Comparison of ENCODE assay signal across 21 cellular contexts in the genomic region with DNA sequence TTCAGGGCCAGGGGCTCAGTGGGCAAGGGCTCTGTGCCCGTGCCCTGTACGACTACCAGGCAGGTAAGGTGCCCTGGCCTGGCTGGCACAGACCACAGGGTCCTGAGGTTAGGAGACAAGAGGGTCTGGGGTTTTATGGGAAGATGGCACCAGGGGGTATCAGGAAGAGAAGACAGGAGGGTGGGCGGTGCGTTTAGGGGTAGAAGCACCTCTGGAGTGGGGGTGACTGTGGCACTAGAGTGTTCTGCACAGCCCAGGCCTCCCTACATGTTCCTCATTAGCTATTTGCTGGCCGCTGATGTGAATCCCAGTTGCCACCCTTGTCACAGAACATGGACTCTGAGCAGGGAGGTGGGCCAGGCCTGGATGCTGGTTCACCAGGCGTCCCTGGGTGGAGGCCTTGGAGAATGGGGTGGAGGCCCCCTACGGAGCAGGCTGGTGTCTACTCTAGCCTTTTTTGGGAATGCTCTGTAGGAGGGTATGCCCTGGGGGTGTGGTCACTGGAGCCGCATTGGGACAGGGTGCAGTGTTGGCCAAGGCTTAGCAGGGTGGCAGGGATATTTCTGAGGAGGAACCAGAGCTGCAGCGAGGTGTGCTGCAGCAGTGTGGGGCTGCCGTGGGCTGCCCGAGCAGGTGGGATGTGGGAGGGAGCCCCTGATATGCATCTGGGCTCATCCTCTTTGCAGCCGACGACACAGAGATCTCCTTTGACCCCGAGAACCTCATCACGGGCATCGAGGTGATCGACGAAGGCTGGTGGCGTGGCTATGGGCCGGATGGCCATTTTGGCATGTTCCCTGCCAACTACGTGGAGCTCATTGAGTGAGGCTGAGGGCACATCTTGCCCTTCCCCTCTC. TPM values are rescaled to one million over a fixed set of nuclear protein-coding genes. Genes with fewer than 3 reads are reported as not detected.
DNase-seq lines count a peak whose midpoint lies in the region; ATAC-seq and TF ChIP-seq lines count a peak whose summit lies in the region.
"Had no signal": no experiment of that assay in that cellular context is flagged by ENCODE, and none has a peak within 500 bp of the region (broad histone marks: within the 10 kb centered on the region; RNA-seq: fewer than 3 reads in every experiment).

No MANE protein-coding gene starts in this region.

- no peak for TF ChIP-seq CTCF in RWPE1 (conservative IDR thresholded peaks at IDR 0.05; ENCODE audit: low read depth)

- no peaks in the 10 kb centered on the region for H3K4me1 Mint-ChIP-seq in activated CD4-positive, alpha-beta T cell treated with anti-CD3 and anti-CD28 coated beads, Interleukin-2, amount 10 ng/mL, durations not matched to agents 7 days and 5 days

- no peaks in the 10 kb centered on the region for H3K9me3 Mint-ChIP-seq in activated CD4-positive, alpha-beta T cell treated with anti-CD3 and anti-CD28 coated beads, Interleukin-2, amount 10 ng/mL, durations not matched to agents 7 days and 5 days
- H3K9me3 Mint-ChIP-seq: stimulated activated effector memory CD8-positive, alpha-beta T cell treated with anti-CD3 and anti-CD28 coated beads, Interleukin-12 subunit alpha, Interleukin-12 subunit beta, amount 100 ng/mL, for 72 hours; T-helper 1 cell treated with Interleukin-12 subunit alpha and Interleukin-12 subunit beta and Interleukin-4 antibody, amounts not matched to agents 30 μg/mL and 1 μg/mL, for 36 hours had no signal

- POLR2A ChIA-PET in activated CD4-positive, alpha-beta T cell treated with anti-CD3 and anti-CD28 coated beads, Interleukin-2, amount 10 ng/mL, durations not matched to agents 7 days and 5 days (lab: Charles Lee), result no interaction called here
- POLR2A ChIA-PET in RWPE1 (lab: Yijun Ruan, JAX; ENCODE audit: low non-redundant PET), result no interaction called here

- no peak for DNase-seq in activated CD4-positive, alpha-beta T cell treated with anti-CD3 and anti-CD28 coated beads, Interleukin-2, amount 10 ng/mL, durations not matched to agents 7 days and 5 days
- DNase-seq in activated CD4-positive, alpha-beta T cell treated with anti-CD3 and anti-CD28 coated beads for 4 hours, result no peak
- DNase-seq in RWPE1 (ENCODE audit: low spot score) (no peak), islet precursor cell (peak; percentile 44), sciatic nerve (ENCODE audit: low spot score) (peak; percentile 48), occipital lobe (lab: John Stamatoyannopoulos, UW) (no peak)
- DNase-seq: GF-D8, NCI-H748 treated with DMSO at 0.1 percent for 48 hours, SJCRH30 had no signal

- no peak for ATAC-seq in sciatic nerve
- no peak for ATAC-seq in HG02973 (IDR thresholded peaks at IDR 0.05; ENCODE audit: unreplicated experiment)
- no peak for ATAC-seq in HG03520 (IDR thresholded peaks at IDR 0.05; ENCODE audit: unreplicated experiment)
- ATAC-seq: HCT116; stimulated activated effector memory CD8-positive, alpha-beta T cell treated with anti-CD3 and anti-CD28 coated beads, Interleukin-12 subunit alpha, Interleukin-12 subunit beta, amount 100 ng/mL, for 72 hours had no signal

- H3K27ac Mint-ChIP-seq in activated CD4-positive, alpha-beta T cell treated with anti-CD3 and anti-CD28 coated beads, Interleukin-2, amount 10 ng/mL, durations not matched to agents 7 days and 5 days, result peak overlapping the region; percentile 13
- H3K27ac Mint-ChIP-seq: T-helper 1 cell treated with Interleukin-12 subunit alpha and Interleukin-12 subunit beta and Interleukin-4 antibody, amounts not matched to agents 30 μg/mL and 1 μg/mL, for 36 hours had no signal

- H3K36me3 Mint-ChIP-seq in activated CD4-positive, alpha-beta T cell treated with anti-CD3 and anti-CD28 coated beads, Interleukin-2, amount 10 ng/mL, durations not matched to agents 7 days and 5 days (ENCODE audit: low read depth), result peaks cover 43% of the 10 kb centered on the region

- CTCF ChIA-PET in activated CD4-positive, alpha-beta T cell treated with anti-CD3 and anti-CD28 coated beads, Interleukin-2, amount 10 ng/mL, durations not matched to agents 7 days and 5 days (lab: Charles Lee), result interaction anchor here (0.7 to 1.7 kb wide), 3 partner anchors 11 to 16 kb away, joined by 3 to 5 read pairs (median 5); a partner anchor contains a TSS
- CTCF ChIA-PET in RWPE1 (lab: Yijun Ruan, JAX), result interaction anchor here (0.7 kb wide), 1 partner anchor 213 kb away, joined by 3 read pairs; no protein-coding TSS in a partner anchor

- no peaks in the 10 kb centered on the region for H3K27me3 Mint-ChIP-seq in activated CD4-positive, alpha-beta T cell treated with anti-CD3 and anti-CD28 coated beads, Interleukin-2, amount 10 ng/mL, durations not matched to agents 7 days and 5 days

- intact Hi-C loops in sciatic nerve (cut with DNase I), result no loop called here

- H3K4me3 Mint-ChIP-seq in activated CD4-positive, alpha-beta T cell treated with anti-CD3 and anti-CD28 coated beads, Interleukin-2, amount 10 ng/mL, durations not matched to agents 7 days and 5 days, result no peak overlapping the region
- H3K4me3 Mint-ChIP-seq: stimulated activated effector memory CD8-positive, alpha-beta T cell treated with anti-CD3 and anti-CD28 coated beads, Interleukin-12 subunit alpha, Interleukin-12 subunit beta, amount 100 ng/mL, for 72 hours; T-helper 1 cell treated with Interleukin-12 subunit alpha and Interleukin-12 subunit beta and Interleukin-4 antibody, amounts not matched to agents 30 μg/mL and 1 μg/mL, for 36 hours had no signal

- H3K27ac ChIP-seq in RWPE1, result peak overlapping the region; percentile 49
- H3K27ac ChIP-seq: SJCRH30, tibial artery, VCaP had no signal

RNA-seq across cellular contexts. Expression of a gene that starts 5.0 kb away (rescaled TPM):
- total RNA-seq in activated CD4-positive, alpha-beta T cell treated with anti-CD3 and anti-CD28 coated beads, Interleukin-2, amount 10 ng/mL, durations not matched to agents 7 days and 5 days, result under 1 TPM in 1 of 2 experiments, not detected in 1; 0.32 TPM
- total RNA-seq in sciatic nerve, result 0.85 TPM
- 5.9 TPM for total RNA-seq in occipital lobe
- total RNA-seq: activated CD8-positive, alpha-beta memory T cell treated with anti-CD3 and anti-CD28 coated beads for 36 hours; endothelial cell of umbilical vein; LHCN-M2; pulmonary artery endothelial cell; SJCRH30 had no signal

RNA-seq across cellular contexts. Expression of a gene that starts 15.8 kb away (rescaled TPM):
- total RNA-seq in activated CD4-positive, alpha-beta T cell treated with anti-CD3 and anti-CD28 coated beads, Interleukin-2, amount 10 ng/mL, durations not matched to agents 7 days and 5 days, result 100 to 1,000 TPM; 152 to 168 TPM
- 85.1 TPM for total RNA-seq in sciatic nerve
- total RNA-seq in occipital lobe, result 52.3 TPM

RNA-seq across cellular contexts. Expression of a gene that starts 22.0 kb away (rescaled TPM):
- 10 to 100 TPM; 31.8 to 38.2 TPM for total RNA-seq in activated CD4-positive, alpha-beta T cell treated with anti-CD3 and anti-CD28 coated beads, Interleukin-2, amount 10 ng/mL, durations not matched to agents 7 days and 5 days
- total RNA-seq in sciatic nerve, result 25.6 TPM
- total RNA-seq in occipital lobe, result 6.7 TPM

RNA-seq across cellular contexts. Expression of a gene that starts 43.8 kb away (rescaled TPM):
- 1 to 10 TPM; 4.1 to 4.8 TPM for total RNA-seq in activated CD4-positive, alpha-beta T cell treated with anti-CD3 and anti-CD28 coated beads, Interleukin-2, amount 10 ng/mL, durations not matched to agents 7 days and 5 days
- 236 TPM for total RNA-seq in sciatic nerve
- total RNA-seq in occipital lobe, result 3.4 TPM
- total RNA-seq: HT-29, LHCN-M2 had no signal

Comparison
In these comparisons a context has a peak if more than half of its experiments do, and no peak if none do; other contexts are left out.
1. DNase-seq: peak in islet precursor cell (single experiment) and sciatic nerve (single experiment); none in activated CD4-positive, alpha-beta T cell treated with anti-CD3 and anti-CD28 coated beads, Interleukin-2, amount 10 ng/mL, durations not matched to agents 7 days and 5 days (single experiment), activated CD4-positive, alpha-beta T cell treated with anti-CD3 and anti-CD28 coated beads for 4 hours (0 of 2), RWPE1 (single experiment) and occipital lobe (single experiment).